In genomic region chr2:27356382-27357181, GRCh38 we compare ENCODE assay signal across 1 cellular context.
TF ChIP-seq lines count a peak whose summit lies in the region.

TSS of gene GTF3C2 (minus strand) at chr2:27356764. CDS start at chr2:27343554, 13,210 bp downstream.

TF ChIP-seq in SK-N-SH, 30 proteins besides CTCF, POLR2A, EP300 and RAD21 (continued from another document):
- TF ChIP-seq, protein P1, sequence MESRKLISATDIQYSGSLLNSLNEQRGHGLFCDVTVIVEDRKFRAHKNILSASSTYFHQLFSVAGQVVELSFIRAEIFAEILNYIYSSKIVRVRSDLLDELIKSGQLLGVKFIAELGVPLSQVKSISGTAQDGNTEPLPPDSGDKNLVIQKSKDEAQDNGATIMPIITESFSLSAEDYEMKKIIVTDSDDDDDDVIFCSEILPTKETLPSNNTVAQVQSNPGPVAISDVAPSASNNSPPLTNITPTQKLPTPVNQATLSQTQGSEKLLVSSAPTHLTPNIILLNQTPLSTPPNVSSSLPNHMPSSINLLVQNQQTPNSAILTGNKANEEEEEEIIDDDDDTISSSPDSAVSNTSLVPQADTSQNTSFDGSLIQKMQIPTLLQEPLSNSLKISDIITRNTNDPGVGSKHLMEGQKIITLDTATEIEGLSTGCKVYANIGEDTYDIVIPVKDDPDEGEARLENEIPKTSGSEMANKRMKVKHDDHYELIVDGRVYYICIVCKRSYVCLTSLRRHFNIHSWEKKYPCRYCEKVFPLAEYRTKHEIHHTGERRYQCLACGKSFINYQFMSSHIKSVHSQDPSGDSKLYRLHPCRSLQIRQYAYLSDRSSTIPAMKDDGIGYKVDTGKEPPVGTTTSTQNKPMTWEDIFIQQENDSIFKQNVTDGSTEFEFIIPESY (IDR thresholded peaks at IDR 0.05; ENCODE audit: borderline replicate concordance, low read depth), result peak; percentile 88
- TF ChIP-seq MXI1 (IDR thresholded peaks at IDR 0.05; ENCODE audit: low read depth, low read length) (peak; percentile 98), SMC3 (IDR thresholded peaks at IDR 0.05; ENCODE audit: low read depth, low read length) (no peak), RXRA (IDR thresholded peaks at IDR 0.05; ENCODE audit: borderline replicate concordance, low read depth) (no peak), GABPA (IDR thresholded peaks at IDR 0.05; ENCODE audit: low read depth) (peak; percentile 71), NRF1 (IDR thresholded peaks at IDR 0.05; ENCODE audit: low read depth, low read length) (peak; percentile 77), IRF3 (IDR thresholded peaks at IDR 0.05; ENCODE audit: low read depth, low read length) (no peak), PBX3 (IDR thresholded peaks at IDR 0.05) (peak; percentile 48), YY1 (IDR thresholded peaks at IDR 0.05; ENCODE audit: low read depth) (peak; percentile 96), CHD2 (IDR thresholded peaks at IDR 0.05; ENCODE audit: low read length, partially characterized antibody) (peak; percentile 93), POLR2AphosphoS5 (IDR thresholded peaks at IDR 0.05; ENCODE audit: low read depth, low read length) (no peak; the same call in 1 of the 2 replicates), JUND (IDR thresholded peaks at IDR 0.05) (no peak), FOXJ3 (CRISPR knock-in tag; IDR thresholded peaks at IDR 0.05) (peak; percentile 37), NFIC (IDR thresholded peaks at IDR 0.05; ENCODE audit: borderline replicate concordance) (no peak)
TF ChIP-seq in SK-N-SH: peak in this region for 16.
